41 cellular contexts compared by ENCODE assay signal in genomic region chr3:193295985-193296384, GRCh38. TPM values are rescaled to one million over a fixed set of nuclear protein-coding genes. Genes with fewer than 3 reads are reported as not detected.
"Had no signal": no experiment of that assay in that cellular context is flagged by ENCODE, and none has a peak within 500 bp of the region (broad histone marks: within the 10 kb centered on the region; RNA-seq: fewer than 3 reads in every experiment).

No MANE protein-coding gene starts in this region.

- ATAC-seq: activated CD4-positive, alpha-beta T cell treated with anti-CD3 and anti-CD28 coated beads for 36 hours; activated CD8-positive, alpha-beta memory T cell treated with anti-CD3 and anti-CD28 coated beads, Interleukin-2, amount 10 ng/mL, durations not matched to agents 7 days and 5 days; activated CD8-positive, alpha-beta T cell treated with anti-CD3 and anti-CD28 coated beads, Interleukin-2, amount 10 ng/mL, durations not matched to agents 7 days and 5 days; activated naive CD8-positive, alpha-beta T cell treated with anti-CD3 and anti-CD28 coated beads, Interleukin-2, amount 50 U/mL, for 24 hours; gastroesophageal sphincter; T-helper 17 cell had no signal

- H3K27me3 Mint-ChIP-seq: activated CD4-positive, alpha-beta T cell treated with anti-CD3 and anti-CD28 coated beads for 36 hours; activated CD4-positive, alpha-beta T cell treated with anti-CD3 and anti-CD28 coated beads, Interleukin-2, amount 10 ng/mL, durations not matched to agents 24 days and 14 days; activated naive CD4-positive, alpha-beta T cell treated with anti-CD3 and anti-CD28 coated beads, Interleukin-2, amount 50 U/mL, for 24 hours; activated naive CD8-positive, alpha-beta T cell treated with anti-CD3 and anti-CD28 coated beads for 36 hours; brain; dendritic cell treated with granulocyte-macrophage colony-stimulating factor and Interleukin-4, amounts not matched to agents 40 ng/mL and 50 ng/mL, for 4 days had no signal

- H3K4me1 Mint-ChIP-seq: activated CD4-positive, alpha-beta T cell treated with anti-CD3 and anti-CD28 coated beads for 36 hours; activated CD4-positive, alpha-beta T cell treated with anti-CD3 and anti-CD28 coated beads, Interleukin-2, amount 10 ng/mL, durations not matched to agents 24 days and 14 days; activated naive CD4-positive, alpha-beta T cell treated with anti-CD3 and anti-CD28 coated beads, Interleukin-2, amount 50 U/mL, for 24 hours; activated naive CD8-positive, alpha-beta T cell treated with anti-CD3 and anti-CD28 coated beads for 36 hours; activated naive CD8-positive, alpha-beta T cell treated with anti-CD3 and anti-CD28 coated beads, Interleukin-2, amount 50 U/mL, for 24 hours; T-helper 17 cell had no signal

- H3K4me1 ChIP-seq: adrenal gland, ascending aorta, breast epithelium, gastroesophageal sphincter, heart right ventricle had no signal

- H3K79me2 ChIP-seq: hepatocyte had no signal

- DNase-seq: activated CD4-positive, alpha-beta memory T cell treated with anti-CD3 and anti-CD28 coated beads for 36 hours; activated CD4-positive, alpha-beta T cell treated with anti-CD3 and anti-CD28 coated beads for 36 hours; activated CD4-positive, alpha-beta T cell treated with anti-CD3 and anti-CD28 coated beads, Interleukin-2, amount 10 ng/mL, durations not matched to agents 24 days and 14 days; activated CD4-positive, CD25-positive, alpha-beta regulatory T cell; activated CD4-positive, CD25-positive, alpha-beta regulatory T cell treated with anti-CD3 and anti-CD28 coated beads, Interleukin-2, amount 50 U/mL, for 72 hours; activated CD8-positive, alpha-beta memory T cell treated with anti-CD3 and anti-CD28 coated beads, Interleukin-2, amount 10 ng/mL, durations not matched to agents 7 days and 5 days; activated CD8-positive, alpha-beta memory T cell treated with anti-CD3 and anti-CD28 coated beads, Interleukin-2, amount 50 U/mL, for 4 hours; activated CD8-positive, alpha-beta T cell treated with anti-CD3 and anti-CD28 coated beads, Interleukin-2, amount 10 ng/mL, durations not matched to agents 7 days and 5 days; activated effector memory CD4-positive, alpha-beta T cell treated with anti-CD3 and anti-CD28 coated beads, Interleukin-2, amount 50 U/mL, for 16 hours; activated naive CD4-positive, alpha-beta T cell treated with anti-CD3 and anti-CD28 coated beads for 36 hours; activated naive CD8-positive, alpha-beta T cell treated with anti-CD3 and anti-CD28 coated beads for 36 hours; activated naive CD8-positive, alpha-beta T cell treated with anti-CD3 and anti-CD28 coated beads, Interleukin-2, amount 50 U/mL, for 24 hours; activated T-cell treated with anti-CD3 and anti-CD28 coated beads, Interleukin-2, amount 50 U/mL, for 1 hour; activated T-cell treated with anti-CD3 and anti-CD28 coated beads, Interleukin-2, amount 50 U/mL, for 48 hours; adrenal gland; central memory CD4-positive, alpha-beta T cell; cerebellar nuclear complex; dorsolateral prefrontal cortex; effector memory CD4-positive, alpha-beta T cell; erythroblast; esophagus squamous epithelium; foreskin melanocyte; heart right ventricle; T-helper 17 cell; T1000; WERI-Rb-1 had no signal

- H3K27ac Mint-ChIP-seq: activated CD4-positive, alpha-beta memory T cell treated with anti-CD3 and anti-CD28 coated beads for 36 hours; activated CD4-positive, alpha-beta T cell treated with anti-CD3 and anti-CD28 coated beads for 36 hours; activated CD4-positive, alpha-beta T cell treated with anti-CD3 and anti-CD28 coated beads, Interleukin-2, amount 10 ng/mL, durations not matched to agents 24 days and 14 days; activated CD8-positive, alpha-beta memory T cell treated with anti-CD3 and anti-CD28 coated beads, Interleukin-2, amount 10 ng/mL, durations not matched to agents 7 days and 5 days; activated CD8-positive, alpha-beta T cell treated with anti-CD3 and anti-CD28 coated beads, Interleukin-2, amount 10 ng/mL, durations not matched to agents 7 days and 5 days; activated naive CD4-positive, alpha-beta T cell treated with anti-CD3 and anti-CD28 coated beads for 36 hours; activated naive CD4-positive, alpha-beta T cell treated with anti-CD3 and anti-CD28 coated beads, Interleukin-2, amount 50 U/mL, for 24 hours; activated naive CD8-positive, alpha-beta T cell treated with anti-CD3 and anti-CD28 coated beads, Interleukin-2, amount 50 U/mL, for 24 hours; activated T-helper 1 cell treated with anti-CD3 and anti-CD28 coated beads, Interleukin-12 subunit alpha, Interleukin-12 subunit beta, Interleukin-2, Interleukin-4 antibody, amounts not matched to agents 30 ng/mL and 10 ng/mL and 1 ng/mL, durations not matched to agents 14 hours and 24 hours and 36 hours; activated T-helper 2 cell treated with anti-CD3 and anti-CD28 coated beads, Interferon-gamma antibody, Interleukin-2, Interleukin-4, amounts not matched to agents 10 μg/mL and 5 μg/mL and 100 μg/mL, durations not matched to agents 14 hours and 24 hours and 36 hours; brain; dendritic cell treated with granulocyte-macrophage colony-stimulating factor and Interleukin-4, amounts not matched to agents 40 ng/mL and 50 ng/mL, for 4 days; T-helper 17 cell; T-helper 2 cell treated with Interferon-gamma antibody and Interleukin-4, amounts not matched to agents 5 μg/mL and 100 μg/mL, for 36 hours had no signal

- H3K36me3 ChIP-seq: adrenal gland, ascending aorta, breast epithelium, cardiac muscle cell, esophagus squamous epithelium, gastroesophageal sphincter, heart right ventricle, WERI-Rb-1 had no signal

- H3K36me3 Mint-ChIP-seq: activated CD4-positive, alpha-beta memory T cell treated with anti-CD3 and anti-CD28 coated beads for 36 hours; activated CD8-positive, alpha-beta memory T cell treated with anti-CD3 and anti-CD28 coated beads, Interleukin-2, amount 10 ng/mL, durations not matched to agents 7 days and 5 days; activated naive CD4-positive, alpha-beta T cell treated with anti-CD3 and anti-CD28 coated beads, Interleukin-2, amount 50 U/mL, for 24 hours; activated naive CD8-positive, alpha-beta T cell treated with anti-CD3 and anti-CD28 coated beads for 36 hours had no signal

- H3K4me3 ChIP-seq: adrenal gland, ascending aorta, breast epithelium, cardiac muscle cell, coronary artery, dorsolateral prefrontal cortex, esophagus squamous epithelium, gastroesophageal sphincter, heart right ventricle, hepatocyte had no signal

- H3K27me3 ChIP-seq: adrenal gland, ascending aorta, breast epithelium, cardiac muscle cell, dorsolateral prefrontal cortex, gastroesophageal sphincter, heart right ventricle, hepatocyte had no signal

- H3K27ac ChIP-seq: adrenal gland, ascending aorta, breast epithelium, cardiac muscle cell, coronary artery, dorsolateral prefrontal cortex, esophagus squamous epithelium, gastroesophageal sphincter, heart right ventricle, hepatocyte, WERI-Rb-1 had no signal

- H3K9me3 ChIP-seq: adrenal gland, ascending aorta had no signal

- H2AFZ ChIP-seq: hepatocyte had no signal

- H3K9me3 Mint-ChIP-seq: activated naive CD4-positive, alpha-beta T cell treated with anti-CD3 and anti-CD28 coated beads, Interleukin-2, amount 50 U/mL, for 24 hours had no signal

- H3K4me2 ChIP-seq: hepatocyte had no signal

- H3K4me3 Mint-ChIP-seq: activated CD4-positive, alpha-beta memory T cell treated with anti-CD3 and anti-CD28 coated beads for 36 hours; activated CD4-positive, alpha-beta T cell treated with anti-CD3 and anti-CD28 coated beads for 36 hours; activated CD4-positive, alpha-beta T cell treated with anti-CD3 and anti-CD28 coated beads, Interleukin-2, amount 10 ng/mL, durations not matched to agents 24 days and 14 days; activated CD8-positive, alpha-beta memory T cell treated with anti-CD3 and anti-CD28 coated beads, Interleukin-2, amount 10 ng/mL, durations not matched to agents 7 days and 5 days; activated CD8-positive, alpha-beta T cell treated with anti-CD3 and anti-CD28 coated beads, Interleukin-2, amount 10 ng/mL, durations not matched to agents 7 days and 5 days; activated naive CD4-positive, alpha-beta T cell treated with anti-CD3 and anti-CD28 coated beads for 36 hours; activated naive CD4-positive, alpha-beta T cell treated with anti-CD3 and anti-CD28 coated beads, Interleukin-2, amount 50 U/mL, for 24 hours; activated naive CD8-positive, alpha-beta T cell treated with anti-CD3 and anti-CD28 coated beads for 36 hours; activated naive CD8-positive, alpha-beta T cell treated with anti-CD3 and anti-CD28 coated beads, Interleukin-2, amount 50 U/mL, for 24 hours; activated T-helper 1 cell treated with anti-CD3 and anti-CD28 coated beads, Interleukin-12 subunit alpha, Interleukin-12 subunit beta, Interleukin-2, Interleukin-4 antibody, amounts not matched to agents 30 ng/mL and 10 ng/mL and 1 ng/mL, durations not matched to agents 14 hours and 24 hours and 36 hours; brain; dendritic cell treated with granulocyte-macrophage colony-stimulating factor and Interleukin-4, amounts not matched to agents 40 ng/mL and 50 ng/mL, for 4 days; T-helper 17 cell; T-helper 2 cell treated with Interferon-gamma antibody and Interleukin-4, amounts not matched to agents 5 μg/mL and 100 μg/mL, for 36 hours had no signal

RNA-seq across cellular contexts. Expression of gene PLAAT1, which starts 55.0 kb away (rescaled TPM):
- total RNA-seq: activated CD4-positive, alpha-beta T cell treated with anti-CD3 and anti-CD28 coated beads, Interleukin-2, amount 10 ng/mL, durations not matched to agents 24 days and 14 days; activated CD8-positive, alpha-beta memory T cell treated with anti-CD3 and anti-CD28 coated beads for 36 hours; activated CD8-positive, alpha-beta memory T cell treated with anti-CD3 and anti-CD28 coated beads, Interleukin-2, amount 10 ng/mL, durations not matched to agents 7 days and 5 days; activated CD8-positive, alpha-beta T cell treated with anti-CD3 and anti-CD28 coated beads, Interleukin-2, amount 10 ng/mL, durations not matched to agents 7 days and 5 days; activated naive CD4-positive, alpha-beta T cell treated with anti-CD3 and anti-CD28 coated beads for 36 hours; activated T-helper 1 cell treated with anti-CD3 and anti-CD28 coated beads, Interleukin-12 subunit alpha, Interleukin-12 subunit beta, Interleukin-2, Interleukin-4 antibody, amounts not matched to agents 30 ng/mL and 10 ng/mL and 1 ng/mL, durations not matched to agents 14 hours and 24 hours and 36 hours; activated T-helper 2 cell treated with anti-CD3 and anti-CD28 coated beads, Interferon-gamma antibody, Interleukin-2, Interleukin-4, amounts not matched to agents 10 μg/mL and 5 μg/mL and 100 μg/mL, durations not matched to agents 14 hours and 24 hours and 36 hours; ascending aorta; fibroblast of lung; fibroblast of villous mesenchyme had no signal
